In the genomic region with DNA sequence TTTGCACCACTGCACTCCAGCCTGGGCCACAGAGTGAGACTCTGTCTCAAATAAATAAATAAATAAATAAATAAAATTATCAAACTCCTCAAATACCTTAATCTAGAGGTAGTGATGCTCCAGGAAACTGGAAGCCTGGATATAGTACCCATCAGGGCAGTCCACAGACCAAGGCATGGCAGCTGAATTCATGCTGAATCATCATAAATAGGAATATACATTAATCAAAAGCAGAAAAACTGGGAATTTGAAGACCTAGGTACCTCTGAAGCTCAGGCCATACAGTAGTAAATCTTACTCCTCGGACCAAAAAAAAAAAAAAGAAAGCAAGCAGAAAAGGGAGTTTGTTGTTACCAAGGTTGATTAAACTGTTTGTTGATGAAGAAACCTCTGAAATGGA, we compare ENCODE assay signal across 4 cellular contexts.
A peak's percentile ranks its signal among the peaks of the same experiment; 100 is the strongest.
TF ChIP-seq lines count a peak whose summit lies in the region.

No MANE protein-coding gene starts in this region.

TF ChIP-seq in GM23338, 12 proteins besides CTCF, POLR2A, EP300 and RAD21 (continues in another document):
- TF ChIP-seq POLR2AphosphoS5 (IDR thresholded peaks at IDR 0.05; ENCODE audit: low read depth) (no peak), JUNB (IDR thresholded peaks at IDR 0.05; ENCODE audit: unreplicated experiment) (no peak), ZNF331 (CRISPR knock-in tag; IDR thresholded peaks at IDR 0.05; ENCODE audit: low read depth) (no peak), STAT1 (IDR thresholded peaks at IDR 0.05; ENCODE audit: unreplicated experiment) (no peak), EZH2phosphoT487 (IDR thresholded peaks at IDR 0.05; ENCODE audit: unreplicated experiment) (no peak)
- TF ChIP-seq, protein P1, sequence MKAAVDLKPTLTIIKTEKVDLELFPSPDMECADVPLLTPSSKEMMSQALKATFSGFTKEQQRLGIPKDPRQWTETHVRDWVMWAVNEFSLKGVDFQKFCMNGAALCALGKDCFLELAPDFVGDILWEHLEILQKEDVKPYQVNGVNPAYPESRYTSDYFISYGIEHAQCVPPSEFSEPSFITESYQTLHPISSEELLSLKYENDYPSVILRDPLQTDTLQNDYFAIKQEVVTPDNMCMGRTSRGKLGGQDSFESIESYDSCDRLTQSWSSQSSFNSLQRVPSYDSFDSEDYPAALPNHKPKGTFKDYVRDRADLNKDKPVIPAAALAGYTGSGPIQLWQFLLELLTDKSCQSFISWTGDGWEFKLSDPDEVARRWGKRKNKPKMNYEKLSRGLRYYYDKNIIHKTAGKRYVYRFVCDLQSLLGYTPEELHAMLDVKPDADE (IDR thresholded peaks at IDR 0.05) = no peak

TF ChIP-seq in IMR-90, 13 proteins besides CTCF, POLR2A, EP300 and RAD21:
- peak; percentile 82 for TF ChIP-seq MAFK (IDR thresholded peaks at IDR 0.05; ENCODE audit: low read depth, low read length)
- TF ChIP-seq RFX5 (IDR thresholded peaks at IDR 0.05; ENCODE audit: low read depth, low read length) = no peak

TF ChIP-seq in K562, 482 proteins besides CTCF, POLR2A, EP300 and RAD21:
- TF ChIP-seq MAFF (IDR thresholded peaks at IDR 0.05; ENCODE audit: low read length) = 0 out of 2 replicates have a peak, but pooled peaks have one; percentile 21
- TF ChIP-seq TRIM24 (IDR thresholded peaks at IDR 0.05) = no peak
- TF ChIP-seq MAFG (tag; conservative IDR thresholded peaks at IDR 0.05) = peak; percentile 34; the same call in 1 of the 2 replicates
- peak; percentile 30; the same call in 1 of the 2 replicates for TF ChIP-seq ZNF316 (IDR thresholded peaks at IDR 0.05)
- peak; percentile 45; the same call in 1 of the 2 replicates for TF ChIP-seq MAFK (IDR thresholded peaks at IDR 0.05; ENCODE audit: low read length)

TF ChIP-seq in HEK293T, 16 proteins besides CTCF, POLR2A, EP300 and RAD21:
- TF ChIP-seq CTBP1 (IDR thresholded peaks at IDR 0.05; ENCODE audit: borderline replicate concordance) (no peak), LEF1 (IDR thresholded peaks at IDR 0.05; ENCODE audit: borderline replicate concordance) (no peak), L3MBTL2 (conservative IDR thresholded peaks at IDR 0.05) (no peak), FOXM1 (IDR thresholded peaks at IDR 0.05; ENCODE audit: borderline replicate concordance) (no peak), TARDBP (IDR thresholded peaks at IDR 0.05) (no peak), ZNF384 (IDR thresholded peaks at IDR 0.05) (no peak), NFRKB (IDR thresholded peaks at IDR 0.05) (no peak), FOXK2 (IDR thresholded peaks at IDR 0.05) (no peak)
- TF ChIP-seq, protein P2, sequence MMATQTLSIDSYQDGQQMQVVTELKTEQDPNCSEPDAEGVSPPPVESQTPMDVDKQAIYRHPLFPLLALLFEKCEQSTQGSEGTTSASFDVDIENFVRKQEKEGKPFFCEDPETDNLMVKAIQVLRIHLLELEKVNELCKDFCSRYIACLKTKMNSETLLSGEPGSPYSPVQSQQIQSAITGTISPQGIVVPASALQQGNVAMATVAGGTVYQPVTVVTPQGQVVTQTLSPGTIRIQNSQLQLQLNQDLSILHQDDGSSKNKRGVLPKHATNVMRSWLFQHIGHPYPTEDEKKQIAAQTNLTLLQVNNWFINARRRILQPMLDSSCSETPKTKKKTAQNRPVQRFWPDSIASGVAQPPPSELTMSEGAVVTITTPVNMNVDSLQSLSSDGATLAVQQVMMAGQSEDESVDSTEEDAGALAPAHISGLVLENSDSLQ (IDR thresholded peaks at IDR 0.05) = no peak
